Comparison of ENCODE assay signal across 8 cellular contexts in the genomic region with DNA sequence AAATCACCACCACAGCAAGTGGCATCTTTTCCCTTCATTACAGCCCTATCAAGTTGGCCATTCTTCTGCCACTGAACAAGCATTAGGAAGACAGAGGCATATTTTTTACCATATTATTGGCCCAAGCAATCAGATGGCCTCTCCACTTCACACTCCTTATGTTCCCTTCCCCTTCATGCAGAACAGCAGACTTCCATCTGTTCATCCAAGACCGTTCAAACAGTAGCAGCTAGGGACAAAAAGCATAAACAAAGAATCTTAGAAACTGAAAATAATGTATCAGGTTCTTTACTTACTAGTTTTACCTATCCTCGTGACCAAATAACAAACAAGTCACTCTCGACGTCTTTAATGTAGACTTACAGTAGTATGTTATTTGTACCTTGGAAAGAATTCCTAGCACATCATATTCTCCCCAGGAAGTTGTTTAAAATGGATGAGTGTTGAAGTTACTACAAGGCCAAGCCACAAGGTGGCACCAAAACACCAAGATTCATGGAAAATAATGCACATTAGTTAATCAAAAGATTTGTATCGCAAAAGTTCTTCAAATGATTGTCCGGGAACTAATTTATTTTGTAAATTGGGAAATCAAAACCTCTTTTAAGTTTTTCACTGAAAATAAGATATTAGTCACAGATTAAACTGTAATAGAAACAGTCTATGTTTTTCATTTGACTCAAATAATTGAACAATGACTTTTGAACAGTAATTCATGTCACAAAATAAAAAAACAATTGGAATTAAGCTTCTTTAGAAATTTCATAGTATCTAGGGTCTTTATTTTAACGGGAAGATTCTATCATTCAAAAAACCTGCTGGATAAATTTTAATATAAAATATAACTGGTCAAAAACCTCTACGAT.
A peak's percentile ranks its signal among the peaks of the same experiment; 100 is the strongest.
DNase-seq lines count a peak whose midpoint lies in the region; ATAC-seq and TF ChIP-seq lines count a peak whose summit lies in the region.

No MANE protein-coding gene starts in this region.

- no peaks in the 10 kb centered on the region for H3K9me2 ChIP-seq in OCI-LY1 (ENCODE audit: low read depth, low read length)

- no peaks in the 10 kb centered on the region for H3K27me3 ChIP-seq in OCI-LY1 (ENCODE audit: insufficient read depth, low read length)

- peaks cover 16% of the 10 kb centered on the region; the same call in 1 of the 2 replicates for H3K36me3 ChIP-seq in OCI-LY1 (ENCODE audit: insufficient read depth, low read length)

- H4K20me1 ChIP-seq in OCI-LY1 (ENCODE audit: insufficient read depth, low read length), result no peaks in the 10 kb centered on the region

- no peaks in the 10 kb centered on the region for H3K79me2 ChIP-seq in OCI-LY1 (ENCODE audit: insufficient read depth, low read length)

- H3K4me2 ChIP-seq in OCI-LY1 (ENCODE audit: low read length), result no peak overlapping the region

- H2AFZ ChIP-seq in OCI-LY1 (ENCODE audit: low read length), result no peak overlapping the region

- TF ChIP-seq CTCF in OCI-LY1 (IDR thresholded peaks at IDR 0.05; ENCODE audit: low read length), result peak; percentile 97

- H3K4me1 ChIP-seq in OCI-LY1 (ENCODE audit: insufficient read depth, low read length, severe bottlenecking), result no peaks in the 10 kb centered on the region

- H3K9ac ChIP-seq in OCI-LY1 (ENCODE audit: low read length), result no peak overlapping the region

- no peaks in the 10 kb centered on the region for H3F3A ChIP-seq in OCI-LY1 (ENCODE audit: insufficient read depth, low read length)

- H3K9me3 ChIP-seq in OCI-LY1 (ENCODE audit: low read length), result no peaks in the 10 kb centered on the region

- H3K4me3 ChIP-seq in OCI-LY1 (ENCODE audit: low read depth, low read length, poor library complexity, severe bottlenecking), result no peak overlapping the region

- no peak overlapping the region for H3K27ac ChIP-seq in OCI-LY1 (ENCODE audit: low read depth, low read length, poor library complexity, severe bottlenecking)

- DNase-seq in DMS 273 treated with DMSO at 0.1 percent for 48 hours (lab: John Stamatoyannopoulos, UW), result peak; percentile 84
- peak; percentile 22 for DNase-seq in HS-27A (ENCODE audit: low read depth)
- peak; percentile 22 for DNase-seq in activated gamma-delta T cell treated with anti-CD3 and anti-CD28 coated beads, Interleukin-2, amount 50 U/mL, for 16 hours (ENCODE audit: low read depth)
- peak; percentile 9 for DNase-seq in germinal center (ENCODE audit: low spot score)
- DNase-seq in retina, result peak; percentile 44

- ATAC-seq in GM19035 (IDR thresholded peaks at IDR 0.05; ENCODE audit: unreplicated experiment), result no peak
- no peak for ATAC-seq in HG03095 (IDR thresholded peaks at IDR 0.05; ENCODE audit: unreplicated experiment)

Comparison
In these comparisons a context has a peak if more than half of its experiments do, and no peak if none do; other contexts are left out.
1. DNase-seq: peak in every context shown above with its lines; median percentile 84 in DMS 273 treated with DMSO at 0.1 percent for 48 hours; 44 in retina; 22 in HS-27A; 22 in activated gamma-delta T cell treated with anti-CD3 and anti-CD28 coated beads, Interleukin-2, amount 50 U/mL, for 16 hours; 9 in germinal center.